10 cellular contexts compared by ENCODE assay signal in the genomic region with DNA sequence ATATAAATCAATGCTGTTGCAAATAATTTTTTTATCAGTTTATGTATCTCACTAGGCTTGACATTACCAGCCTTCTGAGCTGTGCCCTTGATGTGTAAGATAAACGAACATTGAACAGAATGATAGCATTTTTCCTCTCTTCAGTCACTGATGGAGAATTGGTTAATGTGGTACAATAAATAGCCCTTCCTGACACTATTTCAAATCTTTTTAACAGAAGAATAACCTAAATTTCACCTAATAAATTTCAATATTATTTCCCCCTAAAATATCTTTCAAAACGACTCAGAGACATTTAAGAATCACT. TPM values are rescaled to one million over a fixed set of nuclear protein-coding genes. Genes with fewer than 3 reads are reported as not detected.
DNase-seq lines count a peak whose midpoint lies in the region; ATAC-seq, FAIRE-seq and TF ChIP-seq lines count a peak whose summit lies in the region.
"Had no signal": no experiment of that assay in that cellular context is flagged by ENCODE, and none has a peak within 500 bp of the region (broad histone marks: within the 10 kb centered on the region; RNA-seq: fewer than 3 reads in every experiment).

No MANE protein-coding gene starts in this region.

- H2AFZ ChIP-seq in HCT116 (ENCODE audit: low read depth, low read length, poor library complexity, severe bottlenecking) (no peak overlapping the region), K562 (ENCODE audit: low read depth, low read length) (no peak overlapping the region)

- TF ChIP-seq CTCF in A673 (conservative IDR thresholded peaks at IDR 0.05; ENCODE audit: low read depth, low read length) (no peak), HCT116 (IDR thresholded peaks at IDR 0.05 in 2 of 3, conservative IDR thresholded peaks at IDR 0.05 in 1 of 3; ENCODE audit: borderline replicate concordance in 1 of 3, insufficient read depth in 1 of 3, low read depth in 2 of 3, low read length in 2 of 3) (no peak), K562 (IDR thresholded peaks at IDR 0.05 in 2 of 3, conservative IDR thresholded peaks at IDR 0.05 in 1 of 3; ENCODE audit: insufficient read depth in 2 of 3, low read depth in 1 of 3, low read length in 3 of 3) (no peak)

- ATAC-seq in HCT116 (no peak), K562 (no peak), HG03139 (IDR thresholded peaks at IDR 0.05; ENCODE audit: unreplicated experiment) (no peak)

- DNase-seq in A673 (ENCODE audit: low spot score) (no peak), HCT116 (ENCODE audit: low read depth, low spot score) (no peak), K562 (ENCODE audit: extremely low read depth in 1 of 4, low spot score in 3 of 4) (no peak), occipital lobe (lab: John Stamatoyannopoulos, UW) (no peak), midbrain (lab: John Stamatoyannopoulos, UW) (no peak), cerebellum (ENCODE audit: low spot score) (no peak)
- DNase-seq: DMS53, retina had no signal

- H3K9me2 ChIP-seq in HCT116 (ENCODE audit: insufficient read depth) = no peaks in the 10 kb centered on the region

- H3K9me1 ChIP-seq in K562 (ENCODE audit: control insufficient read depth, insufficient read depth, low read length) = no peaks in the 10 kb centered on the region

- no peak overlapping the region for H3K27ac ChIP-seq in A673 (ENCODE audit: low read depth, low read length, poor library complexity, severe bottlenecking)
- no peak overlapping the region for H3K27ac ChIP-seq in HCT116 (ENCODE audit: low read depth, low read length)
- no peak overlapping the region for H3K27ac ChIP-seq in K562 (ENCODE audit: extremely low read depth, low read depth, low read length)

- WGBS in K562 (ENCODE audit: insufficient coverage, low coverage, missing lambda C conversion rate) = 7% methylated on average over 2 of the region's 2 CpGs

- no peaks in the 10 kb centered on the region for H3K36me3 ChIP-seq in A673 (ENCODE audit: insufficient read depth, low read length, poor library complexity, severe bottlenecking)
- H3K36me3 ChIP-seq in HCT116 (ENCODE audit: control insufficient read depth in 1 of 2, insufficient read depth in 2 of 2, low read length in 2 of 2) = no peaks in the 10 kb centered on the region
- H3K36me3 ChIP-seq in K562 (ENCODE audit: control insufficient read depth, insufficient read depth, low read length) = no peaks in the 10 kb centered on the region
- no peaks in the 10 kb centered on the region for H3K36me3 ChIP-seq in mucosa of stomach (ENCODE audit: control insufficient read depth, insufficient read depth, low read length)

- no peaks in the 10 kb centered on the region for H3K27me3 ChIP-seq in A673 (replicated peaks; ENCODE audit: insufficient read depth, low read depth, low read length, poor library complexity)
- H3K27me3 ChIP-seq in HCT116 (ENCODE audit: insufficient read depth, low read length) = no peaks in the 10 kb centered on the region
- no peaks in the 10 kb centered on the region for H3K27me3 ChIP-seq in K562 (ENCODE audit: control insufficient read depth in 2 of 2, insufficient read depth in 2 of 2, low read length in 2 of 2)
- no peaks in the 10 kb centered on the region for H3K27me3 ChIP-seq in mucosa of stomach (ENCODE audit: control insufficient read depth, insufficient read depth, low read length)

- H3K4me1 ChIP-seq in A673 (ENCODE audit: insufficient read depth, low read length, poor library complexity, severe bottlenecking) (peaks cover 17% of the 10 kb centered on the region), HCT116 (ENCODE audit: control insufficient read depth in 1 of 2, insufficient read depth in 2 of 2, low read length in 2 of 2) (peaks cover 3 to 24% of the 10 kb centered on the region in 2 experiments; a peak in 3 of 4 replicates), K562 (replicated peaks in 1 of 2; ENCODE audit: control insufficient read depth in 2 of 2, insufficient read depth in 2 of 2, low read length in 2 of 2) (peaks cover 12 to 26% of the 10 kb centered on the region in 2 experiments; a peak in 4 of 5 replicates), mucosa of stomach (ENCODE audit: control insufficient read depth, insufficient read depth, low read length) (no peaks in the 10 kb centered on the region)

- TF ChIP-seq POLR2A in HCT116 (IDR thresholded peaks at IDR 0.05; ENCODE audit: borderline replicate concordance, extremely low read depth, insufficient read depth, insufficient read length) = no peak
- no peak for TF ChIP-seq POLR2A in K562 (conservative IDR thresholded peaks at IDR 0.05)

- FAIRE-seq in K562 (lab: Jason Lieb, UNC) = no peak

- H3K79me2 ChIP-seq in HCT116 (ENCODE audit: insufficient read depth, low read length) = peaks cover 26% of the 10 kb centered on the region
- peaks cover 24% of the 10 kb centered on the region for H3K79me2 ChIP-seq in K562 (ENCODE audit: control insufficient read depth, insufficient read depth, low read length)

- H3K4me2 ChIP-seq in HCT116 (ENCODE audit: low read length) = peak overlapping the region; percentile 97
- H3K4me2 ChIP-seq in K562 (ENCODE audit: insufficient read depth, low read length) = no peak overlapping the region

- RAD21 ChIA-PET in HCT116 (lab: Charles Lee; ENCODE audit: low non-redundant PET in 1 of 2, low total read pairs in 2 of 2, uncharacterized antibody in 2 of 2, unreplicated experiment in 2 of 2) = no interaction called here

- no peak for TF ChIP-seq EP300 in K562 (IDR thresholded peaks at IDR 0.05; ENCODE audit: low read length)

- H3K9ac ChIP-seq in HCT116 (ENCODE audit: low read length) = no peak overlapping the region
- H3K9ac ChIP-seq in K562 (ENCODE audit: insufficient read depth in 1 of 2, low read depth in 2 of 2, low read length in 2 of 2) = no peak overlapping the region
- peak overlapping the region; percentile 94 for H3K9ac ChIP-seq in mucosa of stomach (ENCODE audit: low read length)

- H3K9me3 ChIP-seq in A673 (ENCODE audit: low read depth, low read length, poor library complexity, severe bottlenecking) (no peaks in the 10 kb centered on the region), HCT116 (ENCODE audit: control insufficient read depth in 1 of 2, insufficient read depth in 1 of 2, low read depth in 1 of 2, low read length in 2 of 2) (no peaks in the 10 kb centered on the region), K562 (replicated peaks; ENCODE audit: control insufficient read depth, insufficient read depth, low read depth, low read length) (no peaks in the 10 kb centered on the region), mucosa of stomach (ENCODE audit: control insufficient read depth, low read length) (no peaks in the 10 kb centered on the region)

- no peaks in the 10 kb centered on the region for H4K20me1 ChIP-seq in HCT116 (ENCODE audit: insufficient read depth)
- peaks cover 11% of the 10 kb centered on the region; the same call in 1 of the 2 replicates for H4K20me1 ChIP-seq in K562 (replicated peaks; ENCODE audit: control insufficient read depth, insufficient read depth, low read length)

- POLR2A ChIA-PET in A673 (lab: Charles Lee; ENCODE audit: low non-redundant PET) (no interaction called here), HCT116 (lab: Charles Lee) (interaction anchor here (0.9 kb wide), 1 partner anchor 46 kb away, joined by 3 read pairs; no protein-coding TSS in a partner anchor), K562 (lab: Yijun Ruan, JAX) (no interaction called here)

- intact Hi-C loops in A673 (cut with micrococcal nuclease; ENCODE audit: unreplicated experiment) = no loop called here
- intact Hi-C loops in HCT116 (cut with micrococcal nuclease) = no loop called here
- intact Hi-C loops in K562 (cut with micrococcal nuclease) = no loop called here

- H3K4me3 ChIP-seq in A673 (ENCODE audit: low read depth, low read length, poor library complexity, severe bottlenecking) = no peak overlapping the region
- H3K4me3 ChIP-seq in HCT116 (replicated peaks in 1 of 2; ENCODE audit: low read depth in 1 of 2, low read length in 2 of 2) = peak overlapping the region in 1 of 2 experiments; percentile 76; a peak in 1 of 4 replicates
- H3K4me3 ChIP-seq in K562 = no peak overlapping the region
- no peak overlapping the region for H3K4me3 ChIP-seq in mucosa of stomach (ENCODE audit: low read length)

- in situ Hi-C loops in K562 (cut with MboI) = no loop called here

- BruUV-seq in A673 (replicated peaks; lab: Mats Ljungman, UMichigan) (TSS peak; percentile 72), HCT116 (replicated peaks; lab: Mats Ljungman, UMichigan) (no TSS peak), K562 (replicated peaks; lab: Mats Ljungman, UMichigan) (no TSS peak)

- TF ChIP-seq RAD21 in HCT116 (IDR thresholded peaks at IDR 0.05; ENCODE audit: low read depth) (no peak), K562 (CRISPR knock-in tag; conservative IDR thresholded peaks at IDR 0.05 in 1 of 2, IDR thresholded peaks at IDR 0.05 in 1 of 2) (no peak)

- CTCF ChIA-PET in A673 (lab: Charles Lee) (no interaction called here), HCT116 (lab: Charles Lee) (no interaction called here), K562 (lab: Yijun Ruan, JAX; ENCODE audit: low intra/inter-chr PET ratio) (no interaction called here)

RNA-seq across cellular contexts. Expression of a gene that starts 2.2 kb away (rescaled TPM):
- 37.0 and 44.2 TPM in 2 replicates for total RNA-seq in A673 (2021)
- total RNA-seq in HCT116 (2021; ENCODE audit: unreplicated experiment) = 62.4 TPM
- polyA plus RNA-seq in HCT116 (2012) = 18.0 and 22.5 TPM in 2 replicates
- 36.0 and 177 TPM in 2 replicates for total RNA-seq in K562 (2011; cell fraction: chromatin; rRNA removed; ENCODE audit: low replicate concordance)
- 21.2 and 30.4 TPM in 2 replicates for total RNA-seq in K562 (2011; cell fraction: nucleolus; rRNA removed)
- total RNA-seq in K562 (2011; cell fraction: nucleoplasm; rRNA removed) = 57.1 and 97.8 TPM in 2 replicates
- total RNA-seq in K562 (2014; rRNA removed) = 15.4 and 27.9 TPM in 2 replicates
- 38.3 and 45.9 TPM in 2 replicates for total RNA-seq in K562 (2014; rRNA removed; fragmentation: Illumina TruSeq; extraction: Trizol)
- total RNA-seq in K562 (2015; rRNA removed; fragmentation: Illumina TruSeq; extraction: Trizol) = 35.0 and 39.0 TPM in 2 replicates
- total RNA-seq in K562 (2021) = 27.5 and 27.8 TPM in 2 replicates
- polyA plus RNA-seq in K562 (2011; rRNA removed) = 17.5 and 22.7 TPM in 2 replicates
- 3.3 and 7.2 TPM in 2 replicates for polyA plus RNA-seq in K562 (2011; cell fraction: cytosol; rRNA removed)
- polyA plus RNA-seq in K562 (2011; cell fraction: nucleus; rRNA removed) = 19.0 and 29.5 TPM in 2 replicates
- polyA plus RNA-seq in K562 (2012) = 12.7 and 20.0 TPM in 2 replicates
- polyA plus RNA-seq in K562 (2014; fragmentation: Illumina TruSeq; extraction: Trizol) = 26.1 and 28.5 TPM in 2 replicates
- polyA plus RNA-seq in K562 (2014; fragmentation: Nextera tagmentation; extraction: Ambion mirVana) = 1 to 10 TPM; 8.6 to 9.7 TPM
- 16.2 and 26.5 TPM in 2 replicates for polyA plus RNA-seq in K562 (2014; rRNA removed)
- 50.0 and 57.4 TPM in 2 replicates for polyA minus RNA-seq in K562 (2011; rRNA and poly(A)+ RNA removed)
- polyA minus RNA-seq in K562 (2011; cell fraction: cytosol; rRNA and poly(A)+ RNA removed) = 18.1 and 19.4 TPM in 2 replicates
- polyA minus RNA-seq in K562 (2011; cell fraction: nucleus; rRNA and poly(A)+ RNA removed) = 27.1 and 50.1 TPM in 2 replicates
- 272 TPM for total RNA-seq in occipital lobe
- total RNA-seq in cerebellum = 174 TPM
